In the genomic region with DNA sequence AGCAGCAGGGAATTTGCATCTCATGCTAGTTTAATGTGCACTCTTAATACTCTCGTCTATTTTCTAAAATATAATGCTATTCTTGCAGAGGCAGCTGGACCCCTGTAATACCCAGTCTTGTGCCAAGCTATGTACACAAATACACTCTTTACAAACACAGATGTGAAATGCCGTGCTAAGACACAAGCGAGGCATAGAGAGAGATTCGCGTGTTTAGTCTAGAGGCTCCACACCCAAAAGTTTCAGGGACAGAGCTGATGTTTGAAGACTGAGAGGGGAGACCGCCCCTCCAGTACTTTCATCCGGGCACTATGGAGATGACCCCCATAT, we compare ENCODE assay signal across 1 cellular context.
TF ChIP-seq lines count a peak whose summit lies in the region.

No MANE protein-coding gene starts in this region.

TF ChIP-seq in H1, 55 proteins besides CTCF, POLR2A, EP300 and RAD21:
- TF ChIP-seq TBP (IDR thresholded peaks at IDR 0.05; ENCODE audit: low read depth, low read length) = no peak
- no peak for TF ChIP-seq BCL11A (IDR thresholded peaks at IDR 0.05; ENCODE audit: low read depth in 2 of 2, low read length in 2 of 2)
- TF ChIP-seq CEBPB (IDR thresholded peaks at IDR 0.05; ENCODE audit: low read depth, low read length) = no peak
- TF ChIP-seq, protein P1, sequence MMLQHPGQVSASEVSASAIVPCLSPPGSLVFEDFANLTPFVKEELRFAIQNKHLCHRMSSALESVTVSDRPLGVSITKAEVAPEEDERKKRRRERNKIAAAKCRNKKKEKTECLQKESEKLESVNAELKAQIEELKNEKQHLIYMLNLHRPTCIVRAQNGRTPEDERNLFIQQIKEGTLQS (IDR thresholded peaks at IDR 0.05; ENCODE audit: insufficient read depth, low read depth, low read length) = no peak
- no peak for TF ChIP-seq RNF2 (IDR thresholded peaks at IDR 0.05; ENCODE audit: borderline replicate concordance, low read depth, low read length, missing control alignments, poor library complexity, severe bottlenecking)
- no peak for TF ChIP-seq CHD2 (IDR thresholded peaks at IDR 0.05; ENCODE audit: low read length)
- no peak for TF ChIP-seq SAP30 (IDR thresholded peaks at IDR 0.05; ENCODE audit: insufficient read depth, insufficient replicate concordance, low read length)
- no peak for TF ChIP-seq EZH2 (IDR thresholded peaks at IDR 0.05; ENCODE audit: low read depth, low read length, severe bottlenecking)
- no peak for TF ChIP-seq TAF7 (optimal IDR thresholded peaks at IDR 0.05; ENCODE audit: borderline replicate concordance, low read depth, low read length)
- TF ChIP-seq RXRA (IDR thresholded peaks at IDR 0.05; ENCODE audit: insufficient read depth, low read depth, low read length) = no peak
- TF ChIP-seq POU5F1 (IDR thresholded peaks at IDR 0.05; ENCODE audit: low read depth, low read length) = no peak
- no peak for TF ChIP-seq SIRT6 (IDR thresholded peaks at IDR 0.05; ENCODE audit: low read length)
- TF ChIP-seq, protein P2, sequence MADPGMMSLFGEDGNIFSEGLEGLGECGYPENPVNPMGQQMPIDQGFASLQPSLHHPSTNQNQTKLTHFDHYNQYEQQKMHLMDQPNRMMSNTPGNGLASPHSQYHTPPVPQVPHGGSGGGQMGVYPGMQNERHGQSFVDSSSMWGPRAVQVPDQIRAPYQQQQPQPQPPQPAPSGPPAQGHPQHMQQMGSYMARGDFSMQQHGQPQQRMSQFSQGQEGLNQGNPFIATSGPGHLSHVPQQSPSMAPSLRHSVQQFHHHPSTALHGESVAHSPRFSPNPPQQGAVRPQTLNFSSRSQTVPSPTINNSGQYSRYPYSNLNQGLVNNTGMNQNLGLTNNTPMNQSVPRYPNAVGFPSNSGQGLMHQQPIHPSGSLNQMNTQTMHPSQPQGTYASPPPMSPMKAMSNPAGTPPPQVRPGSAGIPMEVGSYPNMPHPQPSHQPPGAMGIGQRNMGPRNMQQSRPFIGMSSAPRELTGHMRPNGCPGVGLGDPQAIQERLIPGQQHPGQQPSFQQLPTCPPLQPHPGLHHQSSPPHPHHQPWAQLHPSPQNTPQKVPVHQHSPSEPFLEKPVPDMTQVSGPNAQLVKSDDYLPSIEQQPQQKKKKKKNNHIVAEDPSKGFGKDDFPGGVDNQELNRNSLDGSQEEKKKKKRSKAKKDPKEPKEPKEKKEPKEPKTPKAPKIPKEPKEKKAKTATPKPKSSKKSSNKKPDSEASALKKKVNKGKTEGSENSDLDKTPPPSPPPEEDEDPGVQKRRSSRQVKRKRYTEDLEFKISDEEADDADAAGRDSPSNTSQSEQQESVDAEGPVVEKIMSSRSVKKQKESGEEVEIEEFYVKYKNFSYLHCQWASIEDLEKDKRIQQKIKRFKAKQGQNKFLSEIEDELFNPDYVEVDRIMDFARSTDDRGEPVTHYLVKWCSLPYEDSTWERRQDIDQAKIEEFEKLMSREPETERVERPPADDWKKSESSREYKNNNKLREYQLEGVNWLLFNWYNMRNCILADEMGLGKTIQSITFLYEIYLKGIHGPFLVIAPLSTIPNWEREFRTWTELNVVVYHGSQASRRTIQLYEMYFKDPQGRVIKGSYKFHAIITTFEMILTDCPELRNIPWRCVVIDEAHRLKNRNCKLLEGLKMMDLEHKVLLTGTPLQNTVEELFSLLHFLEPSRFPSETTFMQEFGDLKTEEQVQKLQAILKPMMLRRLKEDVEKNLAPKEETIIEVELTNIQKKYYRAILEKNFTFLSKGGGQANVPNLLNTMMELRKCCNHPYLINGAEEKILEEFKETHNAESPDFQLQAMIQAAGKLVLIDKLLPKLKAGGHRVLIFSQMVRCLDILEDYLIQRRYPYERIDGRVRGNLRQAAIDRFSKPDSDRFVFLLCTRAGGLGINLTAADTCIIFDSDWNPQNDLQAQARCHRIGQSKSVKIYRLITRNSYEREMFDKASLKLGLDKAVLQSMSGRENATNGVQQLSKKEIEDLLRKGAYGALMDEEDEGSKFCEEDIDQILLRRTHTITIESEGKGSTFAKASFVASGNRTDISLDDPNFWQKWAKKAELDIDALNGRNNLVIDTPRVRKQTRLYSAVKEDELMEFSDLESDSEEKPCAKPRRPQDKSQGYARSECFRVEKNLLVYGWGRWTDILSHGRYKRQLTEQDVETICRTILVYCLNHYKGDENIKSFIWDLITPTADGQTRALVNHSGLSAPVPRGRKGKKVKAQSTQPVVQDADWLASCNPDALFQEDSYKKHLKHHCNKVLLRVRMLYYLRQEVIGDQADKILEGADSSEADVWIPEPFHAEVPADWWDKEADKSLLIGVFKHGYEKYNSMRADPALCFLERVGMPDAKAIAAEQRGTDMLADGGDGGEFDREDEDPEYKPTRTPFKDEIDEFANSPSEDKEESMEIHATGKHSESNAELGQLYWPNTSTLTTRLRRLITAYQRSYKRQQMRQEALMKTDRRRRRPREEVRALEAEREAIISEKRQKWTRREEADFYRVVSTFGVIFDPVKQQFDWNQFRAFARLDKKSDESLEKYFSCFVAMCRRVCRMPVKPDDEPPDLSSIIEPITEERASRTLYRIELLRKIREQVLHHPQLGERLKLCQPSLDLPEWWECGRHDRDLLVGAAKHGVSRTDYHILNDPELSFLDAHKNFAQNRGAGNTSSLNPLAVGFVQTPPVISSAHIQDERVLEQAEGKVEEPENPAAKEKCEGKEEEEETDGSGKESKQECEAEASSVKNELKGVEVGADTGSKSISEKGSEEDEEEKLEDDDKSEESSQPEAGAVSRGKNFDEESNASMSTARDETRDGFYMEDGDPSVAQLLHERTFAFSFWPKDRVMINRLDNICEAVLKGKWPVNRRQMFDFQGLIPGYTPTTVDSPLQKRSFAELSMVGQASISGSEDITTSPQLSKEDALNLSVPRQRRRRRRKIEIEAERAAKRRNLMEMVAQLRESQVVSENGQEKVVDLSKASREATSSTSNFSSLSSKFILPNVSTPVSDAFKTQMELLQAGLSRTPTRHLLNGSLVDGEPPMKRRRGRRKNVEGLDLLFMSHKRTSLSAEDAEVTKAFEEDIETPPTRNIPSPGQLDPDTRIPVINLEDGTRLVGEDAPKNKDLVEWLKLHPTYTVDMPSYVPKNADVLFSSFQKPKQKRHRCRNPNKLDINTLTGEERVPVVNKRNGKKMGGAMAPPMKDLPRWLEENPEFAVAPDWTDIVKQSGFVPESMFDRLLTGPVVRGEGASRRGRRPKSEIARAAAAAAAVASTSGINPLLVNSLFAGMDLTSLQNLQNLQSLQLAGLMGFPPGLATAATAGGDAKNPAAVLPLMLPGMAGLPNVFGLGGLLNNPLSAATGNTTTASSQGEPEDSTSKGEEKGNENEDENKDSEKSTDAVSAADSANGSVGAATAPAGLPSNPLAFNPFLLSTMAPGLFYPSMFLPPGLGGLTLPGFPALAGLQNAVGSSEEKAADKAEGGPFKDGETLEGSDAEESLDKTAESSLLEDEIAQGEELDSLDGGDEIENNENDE (IDR thresholded peaks at IDR 0.05; ENCODE audit: insufficient replicate concordance, low read length) = no peak
- TF ChIP-seq KDM4A (IDR thresholded peaks at IDR 0.05; ENCODE audit: low read depth, low read length, severe bottlenecking) = no peak
- TF ChIP-seq JUN (IDR thresholded peaks at IDR 0.05; ENCODE audit: low read depth, low read length) = no peak
- TF ChIP-seq TEAD4 (IDR thresholded peaks at IDR 0.05; ENCODE audit: low read depth, low read length) = no peak
- TF ChIP-seq NRF1 (IDR thresholded peaks at IDR 0.05; ENCODE audit: low read depth, low read length) = no peak
TF ChIP-seq in H1: peak in this region for 0.
